In genomic region chr14:91140672-91141071, GRCh38 we compare ENCODE assay signal across 8 cellular contexts. TPM values are rescaled to one million over a fixed set of nuclear protein-coding genes. Genes with fewer than 3 reads are reported as not detected.
A peak's percentile ranks its signal among the peaks of the same experiment; 100 is the strongest.
DNase-seq lines count a peak whose midpoint lies in the region; ATAC-seq and TF ChIP-seq lines count a peak whose summit lies in the region.

No MANE protein-coding gene starts in this region.

- TF ChIP-seq CTCF in endothelial cell (IDR thresholded peaks at IDR 0.05; ENCODE audit: unreplicated experiment) = no peak
- peak; percentile 52 for TF ChIP-seq CTCF in retinal pigment epithelial cell (conservative IDR thresholded peaks at IDR 0.05; ENCODE audit: low read depth, low read length)

- peak overlapping the region; percentile 61 for H3K27ac Mint-ChIP-seq in endothelial cell (ENCODE audit: unreplicated experiment)

- H3K4me3 ChIP-seq in retinal pigment epithelial cell (ENCODE audit: low read length) = no peak overlapping the region

- DNase-seq in NCI-H748 (lab: John Stamatoyannopoulos, UW; ENCODE audit: unreplicated experiment) (peak; percentile 66), NCI-H748 treated with DMSO at 0.1 percent for 48 hours (lab: John Stamatoyannopoulos, UW) (no peak), NCI-H345 (lab: John Stamatoyannopoulos, UW) (peak; percentile 28), endothelial cell (ENCODE audit: low spot score) (peak; percentile 32), retinal pigment epithelial cell (ENCODE audit: low read depth) (no peak), GM03348 (ENCODE audit: low spot score) (no peak), GOT3 (lab: John Stamatoyannopoulos, UW) (no peak)

- H3K27me3 Mint-ChIP-seq in endothelial cell (ENCODE audit: unreplicated experiment) = peaks cover 12% of the 10 kb centered on the region

- H3K4me3 Mint-ChIP-seq in endothelial cell (ENCODE audit: unreplicated experiment) = peak overlapping the region; percentile 48

- no peaks in the 10 kb centered on the region for H3K9me3 Mint-ChIP-seq in endothelial cell (ENCODE audit: unreplicated experiment)

- H3K36me3 Mint-ChIP-seq in endothelial cell (ENCODE audit: low read depth, unreplicated experiment) = no peaks in the 10 kb centered on the region

- ATAC-seq in GM18861 (IDR thresholded peaks at IDR 0.05; ENCODE audit: unreplicated experiment) = no peak

- H3K4me1 Mint-ChIP-seq in endothelial cell (ENCODE audit: unreplicated experiment) = peaks cover 61% of the 10 kb centered on the region

RNA-seq across cellular contexts. Expression of gene DGLUCY, which starts 26.8 kb away (rescaled TPM):
- 65.1 TPM for total RNA-seq in endothelial cell (ENCODE audit: unreplicated experiment)

Comparison
In these comparisons a context has a peak if more than half of its experiments do, and no peak if none do; other contexts are left out.
1. DNase-seq: peak in NCI-H748 (single experiment), NCI-H345 (single experiment) and endothelial cell (single experiment); none in NCI-H748 treated with DMSO at 0.1 percent for 48 hours (single experiment), retinal pigment epithelial cell (single experiment), GM03348 (single experiment) and GOT3 (single experiment).